Comparison of ENCODE assay signal across 18 cellular contexts in genomic region chr1:30777906-30778155, GRCh38. TPM values are rescaled to one million over a fixed set of nuclear protein-coding genes. Genes with fewer than 3 reads are reported as not detected.
DNase-seq lines count a peak whose midpoint lies in the region; ATAC-seq, FAIRE-seq and TF ChIP-seq lines count a peak whose summit lies in the region.
"Had no signal": no experiment of that assay in that cellular context is flagged by ENCODE, and none has a peak within 500 bp of the region (broad histone marks: within the 10 kb centered on the region; RNA-seq: fewer than 3 reads in every experiment).

No MANE protein-coding gene starts in this region.

- TF ChIP-seq CTCF in BJ (IDR thresholded peaks at IDR 0.05; ENCODE audit: insufficient read depth, low read depth, low read length) (peak; percentile 38), LNCAP (IDR thresholded peaks at IDR 0.05) (peak; percentile 26; the same call in 1 of the 2 replicates), HepG2 (CRISPR knock-in tag; IDR thresholded peaks at IDR 0.05) (peak; percentile 55)

- FAIRE-seq in HepG2 (lab: Jason Lieb, UNC): no peak
- FAIRE-seq: GM12892 had no signal

- H3K36me3 ChIP-seq in BJ (ENCODE audit: control insufficient read depth, insufficient read depth, low read length) (no peaks in the 10 kb centered on the region), HepG2 (replicated peaks in 1 of 2; ENCODE audit: control insufficient read depth in 1 of 2, insufficient read depth in 2 of 2, low read length in 2 of 2) (no peaks in the 10 kb centered on the region)
- H3K36me3 ChIP-seq: BE2C had no signal

- DNase-seq in BJ (ENCODE audit: low read depth) (no peak), caudate nucleus (lab: John Stamatoyannopoulos, UW) (peak in 2 of 61 donors; percentile 15 to 45), HepG2 (ENCODE audit: low spot score) (no peak), CD1c-positive myeloid dendritic cell (ENCODE audit: extremely low spot score) (no peak)
- no peak for DNase-seq in stimulated activated CD4-positive, alpha-beta T cell treated with anti-CD3 and anti-CD28 coated beads, Interleukin-4, amount 100 ng/mL, for 4 hours
- DNase-seq in activated T-helper 1 cell treated with anti-CD3 and anti-CD28 coated beads, Interleukin-12 subunit alpha, Interleukin-12 subunit beta, Interleukin-2, Interleukin-4 antibody, amounts not matched to agents 30 ng/mL and 10 ng/mL and 1 ng/mL, durations not matched to agents 14 hours and 24 hours and 36 hours (ENCODE audit: low spot score): no peak
- DNase-seq: activated CD8-positive, alpha-beta memory T cell treated with anti-CD3 and anti-CD28 coated beads, Interleukin-2, amount 10 ng/mL, durations not matched to agents 7 days and 5 days; activated naive CD4-positive, alpha-beta T cell treated with Interleukin-2 at 50 U/mL for 16 hours; SW 1271; testis had no signal

- intact Hi-C loops in HepG2 (cut with micrococcal nuclease; ENCODE audit: unreplicated experiment): no loop called here
- intact Hi-C loops in activated T-helper 1 cell treated with anti-CD3 and anti-CD28 coated beads, Interleukin-12 subunit alpha, Interleukin-12 subunit beta, Interleukin-2, Interleukin-4 antibody, amounts not matched to agents 30 ng/mL and 10 ng/mL and 1 ng/mL, durations not matched to agents 14 hours and 24 hours and 36 hours (cut with micrococcal nuclease): no loop called here

- peaks cover 6% of the 10 kb centered on the region for H3K4me1 ChIP-seq in HepG2 (ENCODE audit: insufficient read depth, low read length)
- H3K4me1 ChIP-seq: BE2C had no signal

- TF ChIP-seq RAD21 in HepG2 (CRISPR knock-in tag; IDR thresholded peaks at IDR 0.05): no peak

- no peak overlapping the region for H3K9ac ChIP-seq in HepG2 (ENCODE audit: insufficient read depth, low read depth, low read length)

- no peak overlapping the region for H3K4me3 Mint-ChIP-seq in activated T-helper 1 cell treated with anti-CD3 and anti-CD28 coated beads, Interleukin-12 subunit alpha, Interleukin-12 subunit beta, Interleukin-2, Interleukin-4 antibody, amounts not matched to agents 30 ng/mL and 10 ng/mL and 1 ng/mL, durations not matched to agents 14 hours and 24 hours and 36 hours
- H3K4me3 Mint-ChIP-seq: activated CD8-positive, alpha-beta memory T cell treated with anti-CD3 and anti-CD28 coated beads, Interleukin-2, amount 10 ng/mL, durations not matched to agents 7 days and 5 days; central memory CD8-positive, alpha-beta T cell; WTC11 had no signal

- ATAC-seq in HepG2 (peak; percentile 75), SK-N-SH treated with all-trans-retinoic acid at 6 μM for 48 hours (no peak)
- ATAC-seq: activated CD8-positive, alpha-beta memory T cell treated with anti-CD3 and anti-CD28 coated beads, Interleukin-2, amount 10 ng/mL, durations not matched to agents 7 days and 5 days; left lobe of liver; WTC11 had no signal

- no peaks in the 10 kb centered on the region for H3K9me3 ChIP-seq in HepG2 (ENCODE audit: low read length)
- H3K9me3 ChIP-seq: BE2C, testis had no signal

- H3K79me2 ChIP-seq in HepG2 (ENCODE audit: insufficient read depth, low read length): no peaks in the 10 kb centered on the region

- H3K27ac Mint-ChIP-seq in activated T-helper 1 cell treated with anti-CD3 and anti-CD28 coated beads, Interleukin-12 subunit alpha, Interleukin-12 subunit beta, Interleukin-2, Interleukin-4 antibody, amounts not matched to agents 30 ng/mL and 10 ng/mL and 1 ng/mL, durations not matched to agents 14 hours and 24 hours and 36 hours: no peak overlapping the region
- H3K27ac Mint-ChIP-seq: activated CD8-positive, alpha-beta memory T cell treated with anti-CD3 and anti-CD28 coated beads, Interleukin-2, amount 10 ng/mL, durations not matched to agents 7 days and 5 days; WTC11 had no signal

- BruUV-seq in HepG2 (replicated peaks; lab: Mats Ljungman, UMichigan): no TSS peak

- H3K9me3 Mint-ChIP-seq in activated T-helper 1 cell treated with anti-CD3 and anti-CD28 coated beads, Interleukin-12 subunit alpha, Interleukin-12 subunit beta, Interleukin-2, Interleukin-4 antibody, amounts not matched to agents 30 ng/mL and 10 ng/mL and 1 ng/mL, durations not matched to agents 14 hours and 24 hours and 36 hours: no peaks in the 10 kb centered on the region
- H3K9me3 Mint-ChIP-seq: central memory CD8-positive, alpha-beta T cell; WTC11 had no signal

- no peak overlapping the region for H3K4me3 ChIP-seq in BJ (ENCODE audit: low read depth, low read length)
- no peak overlapping the region for H3K4me3 ChIP-seq in HepG2 (replicated peaks in 1 of 3; ENCODE audit: insufficient read depth in 1 of 3, low read depth in 2 of 3, low read length in 3 of 3)
- H3K4me3 ChIP-seq: testis had no signal

- peaks cover 6% of the 10 kb centered on the region for H3K27me3 Mint-ChIP-seq in activated T-helper 1 cell treated with anti-CD3 and anti-CD28 coated beads, Interleukin-12 subunit alpha, Interleukin-12 subunit beta, Interleukin-2, Interleukin-4 antibody, amounts not matched to agents 30 ng/mL and 10 ng/mL and 1 ng/mL, durations not matched to agents 14 hours and 24 hours and 36 hours (ENCODE audit: insufficient read depth)
- H3K27me3 Mint-ChIP-seq: central memory CD8-positive, alpha-beta T cell had no signal

- H2AFZ ChIP-seq in HepG2 (ENCODE audit: low read length): no peak overlapping the region

- POLR2A ChIA-PET in BJ (lab: Charles Lee) (interaction anchor here (0.6 kb wide), 1 partner anchor 59 kb away, joined by 6 read pairs; no protein-coding TSS in a partner anchor), HepG2 (lab: Yijun Ruan, JAX) (interaction anchor here (0.6 to 2.8 kb wide), 2 partner anchors 46 to 59 kb away, joined by 3 to 21 read pairs; no protein-coding TSS in a partner anchor)

- TF ChIP-seq EP300 in HepG2 (IDR thresholded peaks at IDR 0.05; ENCODE audit: low read depth in 2 of 2, low read length in 2 of 2) (no peak), HepG2 (CRISPR knock-in tag; IDR thresholded peaks at IDR 0.05; ENCODE audit: borderline replicate concordance) (no peak)

- peak overlapping the region; percentile 79 for H3K27ac ChIP-seq in caudate nucleus (ENCODE audit: low read depth, low read length)
- H3K27ac ChIP-seq in HepG2 (ENCODE audit: extremely low read length, insufficient read depth, low read length): no peak overlapping the region
- H3K27ac ChIP-seq: testis had no signal

- no peak for TF ChIP-seq POLR2A in HepG2 (IDR thresholded peaks at IDR 0.05; ENCODE audit: insufficient read depth in 1 of 2, low read depth in 2 of 2, low read length in 2 of 2)

- H3K4me1 Mint-ChIP-seq in activated T-helper 1 cell treated with anti-CD3 and anti-CD28 coated beads, Interleukin-12 subunit alpha, Interleukin-12 subunit beta, Interleukin-2, Interleukin-4 antibody, amounts not matched to agents 30 ng/mL and 10 ng/mL and 1 ng/mL, durations not matched to agents 14 hours and 24 hours and 36 hours (ENCODE audit: low read depth): peaks cover 26% of the 10 kb centered on the region

- CTCF ChIA-PET in BJ (lab: Yijun Ruan, JAX): interaction anchor here (0.7 to 13.5 kb wide), 11 partner anchors 9 to 141 kb away, joined by 3 to 354 read pairs (median 5); partner anchors contain the start of genes LAPTM5, MATN1 and SDC3
- CTCF ChIA-PET in HepG2 (lab: Yijun Ruan, JAX; ENCODE audit: low intra/inter-chr PET ratio, low total read pairs): interaction anchor here (5.4 kb wide), 1 partner anchor 58 kb away, joined by 73 read pairs; no protein-coding TSS in a partner anchor

- in situ Hi-C loops in HepG2 (cut with HindIII; ENCODE audit: extremely low pct_ligation_motif_present, low pct_unique_long_range_greater_than_20kb): loop anchor here (5.0 kb wide), 1 partner anchor 61 kb away; no protein-coding TSS in a partner anchor

- H3K27me3 ChIP-seq in BJ (ENCODE audit: control insufficient read depth, insufficient read depth, low read length): peaks cover 5% of the 10 kb centered on the region
- peaks cover 0 to 3% of the 10 kb centered on the region in 2 experiments; a peak in 1 of 5 replicates for H3K27me3 ChIP-seq in HepG2 (ENCODE audit: control insufficient read depth in 1 of 2, insufficient read depth in 2 of 2, low read length in 2 of 2)
- H3K27me3 ChIP-seq: BE2C, testis had no signal

- H3K4me2 ChIP-seq in HepG2 (ENCODE audit: low read depth, low read length): no peak overlapping the region

- WGBS in HepG2 (ENCODE audit: low lambda C conversion rate): no CpG with 5 or more reads among the region's 4 CpGs

- no peaks in the 10 kb centered on the region for H3K36me3 Mint-ChIP-seq in activated T-helper 1 cell treated with anti-CD3 and anti-CD28 coated beads, Interleukin-12 subunit alpha, Interleukin-12 subunit beta, Interleukin-2, Interleukin-4 antibody, amounts not matched to agents 30 ng/mL and 10 ng/mL and 1 ng/mL, durations not matched to agents 14 hours and 24 hours and 36 hours (ENCODE audit: low read depth)
- H3K36me3 Mint-ChIP-seq: activated CD8-positive, alpha-beta memory T cell treated with anti-CD3 and anti-CD28 coated beads, Interleukin-2, amount 10 ng/mL, durations not matched to agents 7 days and 5 days; WTC11 had no signal

- no peaks in the 10 kb centered on the region for H4K20me1 ChIP-seq in HepG2 (ENCODE audit: insufficient read depth, low read length)

RNA-seq across cellular contexts. Expression of gene LAPTM5, which starts 20.3 kb away (rescaled TPM):
- polyA plus RNA-seq in BJ (2011; rRNA removed) (1.6 and 2.1 TPM in 2 replicates), HepG2 (2011; rRNA removed) (0.41 and 0.76 TPM in 2 replicates)
- 2.7 and 2.8 TPM in 2 replicates for polyA minus RNA-seq in BJ (2011; rRNA and poly(A)+ RNA removed)
- total RNA-seq in HepG2 (2016; rRNA removed; fragmentation: Illumina TruSeq; extraction: Trizol): 0.34 and 0.86 TPM in 2 replicates
- 0.18 and 0.30 TPM in 2 replicates for total RNA-seq in HepG2 (2016; cell fraction: cytosol; rRNA removed; fragmentation: Illumina TruSeq; extraction: Trizol; ENCODE audit: low read depth)
- total RNA-seq in HepG2 (2016; cell fraction: insoluble cytoplasmic fraction; rRNA removed; fragmentation: Illumina TruSeq; extraction: Trizol): 0.18 and 0.45 TPM in 2 replicates
- 0.48 and 0.56 TPM in 2 replicates for total RNA-seq in HepG2 (2016; cell fraction: membrane; rRNA removed; fragmentation: Illumina TruSeq; extraction: Trizol)
- 0.34 and 0.53 TPM in 2 replicates for total RNA-seq in HepG2 (2016; cell fraction: nucleus; rRNA removed; fragmentation: Illumina TruSeq; extraction: Trizol)
- 0.64 and 0.79 TPM in 2 replicates for polyA plus RNA-seq in HepG2 (2011; cell fraction: cytosol; rRNA removed)
- polyA plus RNA-seq in HepG2 (2011; cell fraction: nucleus; rRNA removed): 0.59 and 0.61 TPM in 2 replicates
- polyA plus RNA-seq in HepG2 (2012): 0.19 and 0.38 TPM in 2 replicates
- polyA plus RNA-seq in HepG2 (2016; cell fraction: cytosol; fragmentation: Illumina TruSeq; extraction: Trizol; ENCODE audit: low read depth): 0.33 and 0.38 TPM in 2 replicates
- 0.57 and 0.76 TPM in 2 replicates for polyA plus RNA-seq in HepG2 (2016; cell fraction: insoluble cytoplasmic fraction; fragmentation: Illumina TruSeq; extraction: Trizol; ENCODE audit: low read depth)
- 0.54 and 0.79 TPM in 2 replicates for polyA plus RNA-seq in HepG2 (2016; cell fraction: membrane; fragmentation: Illumina TruSeq; extraction: Trizol; ENCODE audit: low read depth)
- 1.1 TPM in 2 replicates for polyA plus RNA-seq in HepG2 (2016; cell fraction: nucleus; fragmentation: Illumina TruSeq; extraction: Trizol; ENCODE audit: insufficient read depth, low read depth)
- polyA minus RNA-seq in HepG2 (2011; rRNA and poly(A)+ RNA removed; ENCODE audit: low replicate concordance): 2.1 and 4.6 TPM in 2 replicates
- 0.59 TPM in 1 of 2 replicates, not detected in the other for polyA minus RNA-seq in HepG2 (2011; cell fraction: cytosol; rRNA and poly(A)+ RNA removed)
- not detected in 2 replicates for polyA minus RNA-seq in HepG2 (2011; cell fraction: nucleus; rRNA and poly(A)+ RNA removed)
- 199 and 214 TPM in 2 replicates for total RNA-seq in activated T-helper 1 cell treated with anti-CD3 and anti-CD28 coated beads, Interleukin-12 subunit alpha, Interleukin-12 subunit beta, Interleukin-2, Interleukin-4 antibody, amounts not matched to agents 30 ng/mL and 10 ng/mL and 1 ng/mL, durations not matched to agents 14 hours and 24 hours and 36 hours

RNA-seq across cellular contexts. Expression of gene MATN1, which starts 54.4 kb away (rescaled TPM):
- polyA plus RNA-seq in BJ (2011; rRNA removed) (0.02 and 0.13 TPM in 2 replicates), HepG2 (2011; rRNA removed) (0.03 and 0.05 TPM in 2 replicates)
- 0.31 and 0.38 TPM in 2 replicates for polyA minus RNA-seq in BJ (2011; rRNA and poly(A)+ RNA removed)
- 0.04 TPM in 1 of 2 replicates, not detected in the other for total RNA-seq in HepG2 (2016; rRNA removed; fragmentation: Illumina TruSeq; extraction: Trizol)
- not detected in 2 replicates for total RNA-seq in HepG2 (2016; cell fraction: cytosol; rRNA removed; fragmentation: Illumina TruSeq; extraction: Trizol; ENCODE audit: low read depth)
- total RNA-seq in HepG2 (2016; cell fraction: insoluble cytoplasmic fraction; rRNA removed; fragmentation: Illumina TruSeq; extraction: Trizol): not detected in 2 replicates
- not detected in 2 replicates for total RNA-seq in HepG2 (2016; cell fraction: membrane; rRNA removed; fragmentation: Illumina TruSeq; extraction: Trizol)
- not detected in 2 replicates for total RNA-seq in HepG2 (2016; cell fraction: nucleus; rRNA removed; fragmentation: Illumina TruSeq; extraction: Trizol)
- polyA plus RNA-seq in HepG2 (2011; cell fraction: cytosol; rRNA removed): 0.11 TPM in 1 of 2 replicates, not detected in the other
- 0.66 and 0.77 TPM in 2 replicates for polyA plus RNA-seq in HepG2 (2011; cell fraction: nucleus; rRNA removed)
- 0.05 TPM in 1 of 2 replicates, not detected in the other for polyA plus RNA-seq in HepG2 (2012)
- not detected in 2 replicates for polyA plus RNA-seq in HepG2 (2016; cell fraction: cytosol; fragmentation: Illumina TruSeq; extraction: Trizol; ENCODE audit: low read depth)
- not detected in 2 replicates for polyA plus RNA-seq in HepG2 (2016; cell fraction: insoluble cytoplasmic fraction; fragmentation: Illumina TruSeq; extraction: Trizol; ENCODE audit: low read depth)
- not detected in 2 replicates for polyA plus RNA-seq in HepG2 (2016; cell fraction: membrane; fragmentation: Illumina TruSeq; extraction: Trizol; ENCODE audit: low read depth)
- polyA plus RNA-seq in HepG2 (2016; cell fraction: nucleus; fragmentation: Illumina TruSeq; extraction: Trizol; ENCODE audit: insufficient read depth, low read depth): 0.26 TPM in 1 of 2 replicates, not detected in the other
- 0.12 TPM in 1 of 2 replicates, not detected in the other for polyA minus RNA-seq in HepG2 (2011; rRNA and poly(A)+ RNA removed; ENCODE audit: low replicate concordance)
- not detected in 2 replicates for polyA minus RNA-seq in HepG2 (2011; cell fraction: cytosol; rRNA and poly(A)+ RNA removed)
- polyA minus RNA-seq in HepG2 (2011; cell fraction: nucleus; rRNA and poly(A)+ RNA removed): 0.12 and 0.26 TPM in 2 replicates
- 0.42 and 0.70 TPM in 2 replicates for total RNA-seq in activated T-helper 1 cell treated with anti-CD3 and anti-CD28 coated beads, Interleukin-12 subunit alpha, Interleukin-12 subunit beta, Interleukin-2, Interleukin-4 antibody, amounts not matched to agents 30 ng/mL and 10 ng/mL and 1 ng/mL, durations not matched to agents 14 hours and 24 hours and 36 hours
- total RNA-seq: left lobe of liver, pulmonary artery endothelial cell had no signal

Comparison
In these comparisons a context has a peak if more than half of its experiments do, and no peak if none do; other contexts are left out.
1. RNA of gene LAPTM5, which starts 20.3 kb away (total RNA-seq): 199 to 214 TPM in activated T-helper 1 cell treated with anti-CD3 and anti-CD28 coated beads, Interleukin-12 subunit alpha, Interleukin-12 subunit beta, Interleukin-2, Interleukin-4 antibody, amounts not matched to agents 30 ng/mL and 10 ng/mL and 1 ng/mL, durations not matched to agents 14 hours and 24 hours and 36 hours; 0.18 to 0.86 TPM in HepG2; every median in the first group is over 100 times any median in the second.
2. Peak in every context shown above with its lines, with median percentiles within 50 percentile points of each other: CTCF ChIP-seq.